20 cellular contexts compared by ENCODE assay signal in the genomic region with DNA sequence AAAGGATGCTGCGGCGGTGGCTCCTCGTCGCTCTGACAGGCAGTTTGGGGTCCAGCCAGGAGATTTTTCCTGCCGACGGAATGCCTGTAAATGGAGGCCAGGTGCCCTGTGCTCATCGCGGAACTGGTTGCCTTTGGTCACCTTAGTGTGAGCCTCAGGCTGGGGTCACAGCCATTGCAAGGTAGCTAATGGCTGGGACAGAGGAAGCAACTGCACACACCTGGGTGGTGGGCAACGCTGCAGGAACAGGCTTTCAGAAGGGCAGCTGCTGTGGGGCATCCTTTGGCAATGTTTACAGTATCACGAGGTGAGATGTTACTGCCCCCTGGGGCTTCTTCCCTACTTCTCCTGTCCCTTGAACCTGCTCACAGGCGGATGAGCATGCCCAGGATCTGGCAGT.
"Had no signal": no experiment of that assay in that cellular context is flagged by ENCODE, and none has a peak within 500 bp of the region (broad histone marks: within the 10 kb centered on the region; RNA-seq: fewer than 3 reads in every experiment).

No MANE protein-coding gene starts in this region.

- H3K4me3 Mint-ChIP-seq: naive thymus-derived CD4-positive, alpha-beta T cell; natural killer cell treated with Interleukin-12 subunit alpha and Interleukin-12 subunit beta and Interleukin-15 and Interleukin-18, amount 100 ng/mL, for 72 hours; stimulated activated effector memory CD8-positive, alpha-beta T cell treated with anti-CD3 and anti-CD28 coated beads, Interleukin-12 subunit alpha, Interleukin-12 subunit beta, amount 100 ng/mL, for 72 hours; stimulated activated naive CD8-positive, alpha-beta T cell treated with anti-CD3 and anti-CD28 coated beads, Interleukin-15, Interleukin-2, amounts not matched to agents 100 ng/mL and 50 ng/mL, for 24 hours had no signal

- H3K27ac Mint-ChIP-seq: naive thymus-derived CD4-positive, alpha-beta T cell; natural killer cell treated with Interleukin-12 subunit alpha and Interleukin-12 subunit beta and Interleukin-15 and Interleukin-18, amount 100 ng/mL, for 72 hours; stimulated activated effector memory CD8-positive, alpha-beta T cell treated with anti-CD3 and anti-CD28 coated beads, Interleukin-12 subunit alpha, Interleukin-12 subunit beta, amount 100 ng/mL, for 72 hours; stimulated activated naive CD8-positive, alpha-beta T cell treated with anti-CD3 and anti-CD28 coated beads, Interleukin-15, Interleukin-2, amounts not matched to agents 100 ng/mL and 50 ng/mL, for 24 hours had no signal

- H3K36me3 Mint-ChIP-seq: naive thymus-derived CD4-positive, alpha-beta T cell; natural killer cell treated with Interleukin-12 subunit alpha and Interleukin-12 subunit beta and Interleukin-15 and Interleukin-18, amount 100 ng/mL, for 72 hours; stimulated activated effector memory CD8-positive, alpha-beta T cell treated with anti-CD3 and anti-CD28 coated beads, Interleukin-12 subunit alpha, Interleukin-12 subunit beta, amount 100 ng/mL, for 72 hours had no signal

- DNase-seq: heart right ventricle; kidney; left colon; left lung; mesendoderm; midbrain; mucosa of descending colon; naive thymus-derived CD4-positive, alpha-beta T cell; pancreas; retina; right cardiac atrium; stimulated activated CD4-positive, alpha-beta T cell treated with anti-CD3 and anti-CD28 coated beads, Interleukin-4, amount 100 ng/mL, for 24 hours; stimulated activated naive CD4-positive, alpha-beta T cell; tibial artery; trophoblast cell; uterus had no signal

- ATAC-seq: heart right ventricle; left colon; left lung; mucosa of descending colon; naive thymus-derived CD4-positive, alpha-beta T cell; natural killer cell treated with Interleukin-12 subunit alpha and Interleukin-12 subunit beta and Interleukin-15 and Interleukin-18, amount 100 ng/mL, for 72 hours; pancreas; right cardiac atrium; sciatic nerve; stimulated activated effector memory CD8-positive, alpha-beta T cell treated with anti-CD3 and anti-CD28 coated beads, Interleukin-12 subunit alpha, Interleukin-12 subunit beta, amount 100 ng/mL, for 72 hours had no signal

- H3K9me3 Mint-ChIP-seq: natural killer cell treated with Interleukin-12 subunit alpha and Interleukin-12 subunit beta and Interleukin-15 and Interleukin-18, amount 100 ng/mL, for 72 hours; stimulated activated effector memory CD8-positive, alpha-beta T cell treated with anti-CD3 and anti-CD28 coated beads, Interleukin-12 subunit alpha, Interleukin-12 subunit beta, amount 100 ng/mL, for 72 hours; stimulated activated naive CD8-positive, alpha-beta T cell treated with anti-CD3 and anti-CD28 coated beads, Interleukin-15, Interleukin-2, amounts not matched to agents 100 ng/mL and 50 ng/mL, for 24 hours had no signal

- H3K4me1 Mint-ChIP-seq: stimulated activated effector memory CD8-positive, alpha-beta T cell treated with anti-CD3 and anti-CD28 coated beads, Interleukin-12 subunit alpha, Interleukin-12 subunit beta, amount 100 ng/mL, for 72 hours had no signal
